1 cellular context compared by ENCODE assay signal in the genomic region with DNA sequence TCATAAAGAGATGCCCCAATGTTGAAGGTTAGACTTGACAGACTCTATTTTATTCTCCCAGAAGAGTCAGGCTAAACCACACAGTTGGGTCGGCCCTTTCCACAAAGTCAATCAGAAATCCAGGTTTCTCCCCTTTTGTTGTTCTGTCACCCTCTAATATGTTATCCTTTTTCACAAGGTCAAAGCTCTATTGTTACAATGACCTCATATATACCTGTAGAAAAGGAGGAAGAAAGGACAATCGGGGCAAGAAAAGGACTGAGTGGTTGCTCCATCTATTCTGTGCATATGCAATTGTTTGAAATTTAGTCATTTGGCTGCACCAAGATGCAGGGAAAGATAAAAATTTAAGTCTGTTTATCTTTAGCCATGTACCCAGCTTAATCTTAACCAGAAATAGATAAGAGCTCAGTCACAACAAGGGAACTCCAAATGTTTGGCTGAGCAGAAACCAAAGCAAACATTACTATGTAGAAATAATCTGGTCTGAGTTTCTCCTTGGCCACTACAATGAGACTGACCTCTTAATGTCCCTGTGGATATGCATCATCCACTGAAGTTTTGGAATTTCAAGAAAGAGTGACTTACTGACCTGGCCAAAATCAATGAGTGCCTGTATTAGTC.
TF ChIP-seq lines count a peak whose summit lies in the region.

No MANE protein-coding gene starts in this region.

TF ChIP-seq in IMR-90, 13 proteins besides CTCF, POLR2A, EP300 and RAD21 (continued from another document):
- no peak for TF ChIP-seq SMC3 (IDR thresholded peaks at IDR 0.05; ENCODE audit: low read depth, low read length)
- TF ChIP-seq MXI1 (IDR thresholded peaks at IDR 0.05; ENCODE audit: borderline replicate concordance, low read depth, low read length), result no peak
- TF ChIP-seq MAFK (IDR thresholded peaks at IDR 0.05; ENCODE audit: low read depth, low read length), result no peak
- no peak for TF ChIP-seq FOS (IDR thresholded peaks at IDR 0.05; ENCODE audit: low read depth, low read length)
- TF ChIP-seq, protein P1, sequence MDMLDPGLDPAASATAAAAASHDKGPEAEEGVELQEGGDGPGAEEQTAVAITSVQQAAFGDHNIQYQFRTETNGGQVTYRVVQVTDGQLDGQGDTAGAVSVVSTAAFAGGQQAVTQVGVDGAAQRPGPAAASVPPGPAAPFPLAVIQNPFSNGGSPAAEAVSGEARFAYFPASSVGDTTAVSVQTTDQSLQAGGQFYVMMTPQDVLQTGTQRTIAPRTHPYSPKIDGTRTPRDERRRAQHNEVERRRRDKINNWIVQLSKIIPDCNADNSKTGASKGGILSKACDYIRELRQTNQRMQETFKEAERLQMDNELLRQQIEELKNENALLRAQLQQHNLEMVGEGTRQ (IDR thresholded peaks at IDR 0.05; ENCODE audit: low read depth, low read length), result no peak
- TF ChIP-seq RCOR1 (IDR thresholded peaks at IDR 0.05; ENCODE audit: insufficient replicate concordance, low read length), result no peak
- no peak for TF ChIP-seq RFX5 (IDR thresholded peaks at IDR 0.05; ENCODE audit: low read depth, low read length)
- TF ChIP-seq ELK1 (IDR thresholded peaks at IDR 0.05; ENCODE audit: borderline replicate concordance, low read depth, low read length), result no peak
